ENCODE assay signal across 2 cellular contexts in genomic region chr3:44240061-44240460, GRCh38.
TF ChIP-seq lines count a peak whose summit lies in the region.

No MANE protein-coding gene starts in this region.

TF ChIP-seq in HCT116, 20 proteins besides CTCF, POLR2A, EP300 and RAD21:
- TF ChIP-seq ATF3 (IDR thresholded peaks at IDR 0.05) (no peak), ZFX (IDR thresholded peaks at IDR 0.05) (no peak), EGR1 (IDR thresholded peaks at IDR 0.05; ENCODE audit: low read depth) (no peak)

TF ChIP-seq in K562, 482 proteins besides CTCF, POLR2A, EP300 and RAD21:
- no peak for TF ChIP-seq GMEB1 (CRISPR knock-in tag; IDR thresholded peaks at IDR 0.05)
- TF ChIP-seq TAL1 (IDR thresholded peaks at IDR 0.05), result no peak
- TF ChIP-seq, protein P1, sequence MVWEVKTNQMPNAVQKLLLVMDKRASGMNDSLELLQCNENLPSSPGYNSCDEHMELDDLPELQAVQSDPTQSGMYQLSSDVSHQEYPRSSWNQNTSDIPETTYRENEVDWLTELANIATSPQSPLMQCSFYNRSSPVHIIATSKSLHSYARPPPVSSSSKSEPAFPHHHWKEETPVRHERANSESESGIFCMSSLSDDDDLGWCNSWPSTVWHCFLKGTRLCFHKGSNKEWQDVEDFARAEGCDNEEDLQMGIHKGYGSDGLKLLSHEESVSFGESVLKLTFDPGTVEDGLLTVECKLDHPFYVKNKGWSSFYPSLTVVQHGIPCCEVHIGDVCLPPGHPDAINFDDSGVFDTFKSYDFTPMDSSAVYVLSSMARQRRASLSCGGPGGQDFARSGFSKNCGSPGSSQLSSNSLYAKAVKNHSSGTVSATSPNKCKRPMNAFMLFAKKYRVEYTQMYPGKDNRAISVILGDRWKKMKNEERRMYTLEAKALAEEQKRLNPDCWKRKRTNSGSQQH (CRISPR knock-in tag; IDR thresholded peaks at IDR 0.05), result no peak
- TF ChIP-seq HDGF (IDR thresholded peaks at IDR 0.05), result no peak
- no peak for TF ChIP-seq NCOA2 (IDR thresholded peaks at IDR 0.05; ENCODE audit: partially characterized antibody in 2 of 2)
- no peak for TF ChIP-seq ZNF324 (CRISPR knock-in tag; IDR thresholded peaks at IDR 0.05)
- no peak for TF ChIP-seq MCM7 (IDR thresholded peaks at IDR 0.05)
- TF ChIP-seq ZNF780A (CRISPR knock-in tag; IDR thresholded peaks at IDR 0.05), result no peak
- TF ChIP-seq TEAD1 (CRISPR knock-in tag; IDR thresholded peaks at IDR 0.05), result no peak
- no peak for TF ChIP-seq ZBTB1 (CRISPR knock-in tag; IDR thresholded peaks at IDR 0.05; ENCODE audit: borderline replicate concordance, low read depth)
- TF ChIP-seq C11orf30 (IDR thresholded peaks at IDR 0.05; ENCODE audit: low read depth), result no peak
